ENCODE assay signal across 8 cellular contexts in the genomic region with DNA sequence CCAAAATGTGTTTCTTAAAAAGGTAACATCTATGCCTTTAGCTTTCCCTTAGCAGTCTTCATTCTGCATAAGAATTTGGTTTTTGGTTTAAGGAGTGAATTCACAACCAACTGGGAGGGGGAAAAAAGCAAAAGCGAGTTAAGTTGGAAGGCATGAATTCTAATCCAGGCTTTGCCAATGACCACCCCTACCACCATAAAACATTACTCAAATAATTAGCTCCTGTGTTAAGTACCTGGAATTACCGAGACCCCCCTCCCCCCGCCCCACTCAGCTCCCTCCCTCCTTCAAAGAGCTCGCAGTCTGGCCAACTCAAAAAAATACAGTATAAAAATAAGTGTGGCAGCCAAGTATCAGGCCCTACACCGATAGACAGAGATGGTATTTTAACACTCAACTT. TPM values are rescaled to one million over a fixed set of nuclear protein-coding genes. Genes with fewer than 3 reads are reported as not detected.
A peak's percentile ranks its signal among the peaks of the same experiment; 100 is the strongest.
DNase-seq lines count a peak whose midpoint lies in the region; ATAC-seq and TF ChIP-seq lines count a peak whose summit lies in the region.

No MANE protein-coding gene starts in this region.

- no peak for ATAC-seq in HG03457 (IDR thresholded peaks at IDR 0.05; ENCODE audit: unreplicated experiment)
- no peak for ATAC-seq in GM21360 (IDR thresholded peaks at IDR 0.05; ENCODE audit: unreplicated experiment)

- H3K4me1 ChIP-seq in ACC112 (ENCODE audit: control insufficient read depth, insufficient read depth, low read length, unreplicated experiment): peaks cover 29% of the 10 kb centered on the region
- peaks cover 13% of the 10 kb centered on the region for H3K4me1 ChIP-seq in HUES64 (ENCODE audit: insufficient read depth, low read length)
- peaks cover 25% of the 10 kb centered on the region for H3K4me1 ChIP-seq in mucosa of stomach (ENCODE audit: control insufficient read depth, insufficient read depth, low read length)

- H3K9me3 ChIP-seq in HUES64 (ENCODE audit: insufficient read depth, low read depth, low read length): no peaks in the 10 kb centered on the region
- no peaks in the 10 kb centered on the region for H3K9me3 ChIP-seq in mucosa of stomach (ENCODE audit: control insufficient read depth, low read length)

- no peak for TF ChIP-seq CTCF in cardiac fibroblast (IDR thresholded peaks at IDR 0.05; ENCODE audit: low read depth, low read length)

- H3K9ac ChIP-seq in HUES64 (ENCODE audit: low read depth, low read length): peak overlapping the region; percentile 91
- peak overlapping the region; percentile 91 for H3K9ac ChIP-seq in mucosa of stomach (ENCODE audit: low read length)

- DNase-seq in cardiac fibroblast (ENCODE audit: low read depth in 2 of 2) (no peak), COR-L47 (lab: John Stamatoyannopoulos, UW) (no peak)
- no peak for DNase-seq in stimulated activated CD4-positive, alpha-beta T cell treated with anti-CD3 and anti-CD28 coated beads, Interleukin-12 subunit alpha, Interleukin-12 subunit beta, amount 100 ng/mL, for 4 hours

- H3K27ac ChIP-seq in ACC112 (ENCODE audit: low read depth, low read length): peak overlapping the region; percentile 84
- peak overlapping the region; percentile 92 for H3K27ac ChIP-seq in HUES64 (ENCODE audit: low read depth, low read length)

- H2AFZ ChIP-seq in ACC112 (ENCODE audit: low read length, unreplicated experiment): peak overlapping the region; percentile 68

- H3K79me2 ChIP-seq in ACC112 (ENCODE audit: control insufficient read depth, insufficient read depth, low read length, unreplicated experiment): peaks cover 90% of the 10 kb centered on the region

- 0% methylated on average over 5 of the region's 5 CpGs for WGBS in HUES64

- H3K27me3 ChIP-seq in ACC112 (ENCODE audit: insufficient read depth, low read length) (no peaks in the 10 kb centered on the region), HUES64 (ENCODE audit: insufficient read depth, low read length) (peaks cover 14% of the 10 kb centered on the region), mucosa of stomach (ENCODE audit: control insufficient read depth, insufficient read depth, low read length) (no peaks in the 10 kb centered on the region)

- peak overlapping the region; percentile 98 for H3K4me3 ChIP-seq in ACC112 (ENCODE audit: low read depth, low read length)
- peak overlapping the region; percentile 88 for H3K4me3 ChIP-seq in HUES64 (ENCODE audit: low read length)
- peak overlapping the region; percentile 80 to 92 for H3K4me3 ChIP-seq in cardiac fibroblast (replicated peaks in 1 of 2; ENCODE audit: low read depth in 2 of 2, low read length in 2 of 2)
- H3K4me3 ChIP-seq in mucosa of stomach (ENCODE audit: low read length): peak overlapping the region; percentile 88

- H3K36me3 ChIP-seq in ACC112 (ENCODE audit: insufficient read depth, low read length) (peaks cover 12% of the 10 kb centered on the region), HUES64 (ENCODE audit: insufficient read depth, low read length) (peaks cover 26% of the 10 kb centered on the region), mucosa of stomach (ENCODE audit: control insufficient read depth, insufficient read depth, low read length) (no peaks in the 10 kb centered on the region)

RNA-seq across cellular contexts. Expression of a gene that starts 0.5 kb away (rescaled TPM):
- polyA plus RNA-seq in HUES64 (2013, experiment 1 of 2): 48.3 TPM
- 57.8 TPM for polyA plus RNA-seq in HUES64 (2013, experiment 2 of 2)

RNA-seq across cellular contexts. Expression of a gene that starts 0.9 kb away (rescaled TPM):
- 60.7 TPM for polyA plus RNA-seq in HUES64 (2013, experiment 1 of 2)
- 72.5 TPM for polyA plus RNA-seq in HUES64 (2013, experiment 2 of 2)

RNA-seq across cellular contexts. Expression of a gene that starts 24.4 kb away (rescaled TPM):
- 15.7 TPM for polyA plus RNA-seq in HUES64 (2013, experiment 1 of 2)
- polyA plus RNA-seq in HUES64 (2013, experiment 2 of 2): 16.7 TPM
